9 cellular contexts compared by ENCODE assay signal in the genomic region with DNA sequence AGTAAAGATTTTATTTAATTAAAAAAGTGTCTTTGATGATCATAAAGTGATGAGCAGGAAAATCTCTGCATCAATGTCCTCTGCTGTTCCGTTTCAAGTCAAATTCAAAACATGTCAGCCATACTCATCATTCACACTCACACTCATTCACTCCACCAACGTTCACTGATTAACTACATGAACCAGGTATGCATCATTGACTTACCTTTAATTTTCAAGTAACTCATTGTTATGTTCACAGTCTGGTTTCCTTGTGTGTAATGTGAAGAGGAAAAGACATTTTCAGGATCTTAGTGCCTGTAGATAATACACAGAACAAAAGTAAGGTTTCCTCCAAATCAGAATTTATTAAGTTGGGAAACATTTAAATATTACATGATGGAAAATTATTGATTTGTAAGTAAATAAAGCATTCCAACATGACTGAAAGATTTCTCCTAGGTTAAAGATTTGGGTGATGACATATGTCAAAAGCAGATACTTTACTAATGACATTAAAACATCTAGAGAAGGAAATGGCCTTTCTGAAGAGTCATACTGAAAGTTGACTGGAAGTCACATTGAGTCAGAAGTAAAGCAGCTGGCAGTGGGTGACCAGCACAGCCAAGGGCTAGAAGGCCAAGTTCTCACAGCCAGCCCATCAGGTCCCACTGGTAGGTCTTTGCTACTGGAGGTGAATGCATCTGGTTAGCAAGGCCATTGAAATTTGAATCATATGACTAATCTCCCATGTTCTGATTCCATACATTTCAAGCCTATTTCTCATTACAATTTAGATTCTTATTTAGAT.
A peak's percentile ranks its signal among the peaks of the same experiment; 100 is the strongest.
DNase-seq lines count a peak whose midpoint lies in the region; ATAC-seq lines count a peak whose summit lies in the region.
"Had no signal": no experiment of that assay in that cellular context is flagged by ENCODE, and none has a peak within 500 bp of the region (broad histone marks: within the 10 kb centered on the region; RNA-seq: fewer than 3 reads in every experiment).

No MANE protein-coding gene starts in this region.

- H3K27ac ChIP-seq in ACC112 (ENCODE audit: low read depth, low read length) = peak overlapping the region; percentile 81
- H3K27ac ChIP-seq in caudate nucleus (ENCODE audit: low read depth, low read length) = no peak overlapping the region

- no peaks in the 10 kb centered on the region for H3K79me2 ChIP-seq in ACC112 (ENCODE audit: control insufficient read depth, insufficient read depth, low read length, unreplicated experiment)

- H3K27me3 Mint-ChIP-seq in naive thymus-derived CD8-positive, alpha-beta T cell = peaks cover 5 to 17% (median 6%) of the 10 kb centered on the region in 5 donors

- no peak overlapping the region for H3K27ac Mint-ChIP-seq in naive thymus-derived CD8-positive, alpha-beta T cell

- no peaks in the 10 kb centered on the region for H3K36me3 ChIP-seq in ACC112 (ENCODE audit: insufficient read depth, low read length)

- POLR2A ChIA-PET in naive thymus-derived CD8-positive, alpha-beta T cell (lab: Charles Lee) = no interaction called here

- DNase-seq in RKO (ENCODE audit: low spot score) (peak; percentile 52), GOT3 (lab: John Stamatoyannopoulos, UW) (no peak), SHP77 treated with DMSO at 0.1 percent for 48 hours (lab: John Stamatoyannopoulos, UW) (no peak), caudate nucleus (lab: John Stamatoyannopoulos, UW) (no peak)
- no peak for DNase-seq in naive thymus-derived CD8-positive, alpha-beta T cell
- DNase-seq: AML-193 had no signal

- ATAC-seq in GM19043 (IDR thresholded peaks at IDR 0.05; ENCODE audit: low read depth, unreplicated experiment) (peak; percentile 96), HG02938 (IDR thresholded peaks at IDR 0.05; ENCODE audit: unreplicated experiment) (peak; percentile 99)
- ATAC-seq in naive thymus-derived CD8-positive, alpha-beta T cell = no peak

- H3K4me1 Mint-ChIP-seq in naive thymus-derived CD8-positive, alpha-beta T cell = no peaks in the 10 kb centered on the region

- 0 out of 2 replicates have a peak overlapping the region, but pooled peaks have one; percentile 8 for H3K4me3 ChIP-seq in ACC112 (ENCODE audit: low read depth, low read length)

- no peak overlapping the region for H3K4me3 Mint-ChIP-seq in naive thymus-derived CD8-positive, alpha-beta T cell

- no peaks in the 10 kb centered on the region for H3K27me3 ChIP-seq in ACC112 (ENCODE audit: insufficient read depth, low read length)

- peaks cover 26% of the 10 kb centered on the region for H3K4me1 ChIP-seq in ACC112 (ENCODE audit: control insufficient read depth, insufficient read depth, low read length, unreplicated experiment)

- peaks cover 0 to 2% (median 0%) of the 10 kb centered on the region in 3 donors for H3K36me3 Mint-ChIP-seq in naive thymus-derived CD8-positive, alpha-beta T cell

- H2AFZ ChIP-seq in ACC112 (ENCODE audit: low read length, unreplicated experiment) = peak overlapping the region; percentile 24

- peaks cover 0 to 15% (median 2%) of the 10 kb centered on the region in 9 donors for H3K9me3 Mint-ChIP-seq in naive thymus-derived CD8-positive, alpha-beta T cell

Comparison
In these comparisons a context has a peak if more than half of its experiments do, and no peak if none do; other contexts are left out.
1. ATAC-seq: peak in GM19043 (single experiment) and HG02938 (single experiment); none in naive thymus-derived CD8-positive, alpha-beta T cell (0 of 2).